Comparison of ENCODE assay signal across 1 cellular context in the genomic region with DNA sequence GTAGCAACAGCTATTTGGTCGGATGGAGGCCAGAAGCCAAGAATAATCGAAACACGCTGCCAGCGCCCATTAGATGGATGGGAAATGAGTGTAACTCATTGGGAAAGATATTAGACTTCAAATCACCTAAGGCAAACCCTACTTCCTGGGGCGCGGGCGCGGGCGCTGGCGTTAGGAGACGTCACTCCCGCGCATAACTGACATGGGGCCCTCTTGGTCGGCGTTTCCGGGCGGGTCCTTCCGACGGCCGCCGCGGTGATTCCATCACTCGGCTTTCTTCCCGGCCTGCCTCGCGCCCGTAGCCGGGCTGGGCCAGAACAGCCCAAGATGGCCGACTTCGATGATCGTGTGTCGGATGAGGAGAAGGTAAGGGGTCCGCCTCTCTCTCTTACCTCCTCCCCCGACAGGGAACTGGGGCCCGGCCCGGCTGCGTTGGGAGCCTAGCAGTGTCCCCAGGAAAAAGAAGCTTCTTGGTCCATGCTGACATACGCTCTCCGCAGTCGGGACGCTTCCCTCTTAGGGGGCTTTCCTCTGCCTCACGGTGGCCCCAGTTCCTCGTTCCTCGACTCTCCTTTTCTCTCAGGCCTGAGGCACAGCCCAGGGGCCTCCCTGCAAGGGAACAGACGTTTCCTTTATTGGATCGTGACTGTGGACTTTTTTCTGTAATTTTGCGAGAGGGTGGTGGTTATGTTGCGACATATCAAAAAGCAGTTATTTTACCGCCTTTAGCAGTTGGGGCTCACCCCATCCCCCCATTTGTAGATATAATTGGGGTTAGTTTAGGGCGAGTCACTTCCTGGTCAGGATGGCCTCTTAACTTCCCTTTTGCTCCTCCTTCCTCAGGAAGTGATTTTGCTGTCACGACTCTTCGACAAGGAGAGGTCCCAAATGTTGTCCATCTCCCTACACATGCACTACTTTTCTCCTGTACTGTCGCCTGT.
TF ChIP-seq lines count a peak whose summit lies in the region.

A gene (plus strand): TSS at position 315 of the 941 bp plus-strand sequence. CDS start 13 bp downstream, at position 328.

TF ChIP-seq in HEK293, 187 proteins besides CTCF, POLR2A, EP300 and RAD21 (continued from another document and continues in another):
- TF ChIP-seq EGR2 (tag by site-specific recombination; IDR thresholded peaks at IDR 0.05; ENCODE audit: low read depth) (0 out of 2 replicates have a peak, but pooled peaks have one; percentile 14), BCL11B (tag by site-specific recombination; IDR thresholded peaks at IDR 0.05; ENCODE audit: low read depth) (peak; percentile 48; the same call in 1 of the 2 replicates), ZNF184 (tag by site-specific recombination; IDR thresholded peaks at IDR 0.05) (peak; percentile 50; the same call in 1 of the 2 replicates), ZNF341 (tag by site-specific recombination; IDR thresholded peaks at IDR 0.05; ENCODE audit: low read depth) (peak; percentile 84), ZNF629 (tag by site-specific recombination; IDR thresholded peaks at IDR 0.05) (peak; percentile 99), ZNF366 (tag by site-specific recombination; conservative IDR thresholded peaks at IDR 0.05) (peak; percentile 23; the same call in 1 of the 2 replicates), ZBTB17 (tag by site-specific recombination; IDR thresholded peaks at IDR 0.05) (peak; percentile 99), ZNF16 (tag by site-specific recombination; IDR thresholded peaks at IDR 0.05; ENCODE audit: low read depth) (peak; percentile 24; the same call in 1 of the 2 replicates), ZEB2 (tag by site-specific recombination; IDR thresholded peaks at IDR 0.05) (peak; percentile 78; the same call in 1 of the 2 replicates), ZNF266 (tag by site-specific recombination; IDR thresholded peaks at IDR 0.05; ENCODE audit: low read depth) (no peak), ZIC2 (tag by site-specific recombination; IDR thresholded peaks at IDR 0.05) (no peak; the same call in 1 of the 2 replicates), ZFP37 (tag by site-specific recombination; IDR thresholded peaks at IDR 0.05) (peak; percentile 79; the same call in 1 of the 2 replicates), ZNF521 (tag by site-specific recombination; IDR thresholded peaks at IDR 0.05) (no peak), ZFP69B (tag by site-specific recombination; IDR thresholded peaks at IDR 0.05) (peak; percentile 49; the same call in 1 of the 2 replicates), KLF8 (tag by site-specific recombination; IDR thresholded peaks at IDR 0.05) (peak; percentile 51; the same call in 1 of the 2 replicates), ZNF596 (tag by site-specific recombination; IDR thresholded peaks at IDR 0.05) (no peak)
- TF ChIP-seq, protein P1, sequence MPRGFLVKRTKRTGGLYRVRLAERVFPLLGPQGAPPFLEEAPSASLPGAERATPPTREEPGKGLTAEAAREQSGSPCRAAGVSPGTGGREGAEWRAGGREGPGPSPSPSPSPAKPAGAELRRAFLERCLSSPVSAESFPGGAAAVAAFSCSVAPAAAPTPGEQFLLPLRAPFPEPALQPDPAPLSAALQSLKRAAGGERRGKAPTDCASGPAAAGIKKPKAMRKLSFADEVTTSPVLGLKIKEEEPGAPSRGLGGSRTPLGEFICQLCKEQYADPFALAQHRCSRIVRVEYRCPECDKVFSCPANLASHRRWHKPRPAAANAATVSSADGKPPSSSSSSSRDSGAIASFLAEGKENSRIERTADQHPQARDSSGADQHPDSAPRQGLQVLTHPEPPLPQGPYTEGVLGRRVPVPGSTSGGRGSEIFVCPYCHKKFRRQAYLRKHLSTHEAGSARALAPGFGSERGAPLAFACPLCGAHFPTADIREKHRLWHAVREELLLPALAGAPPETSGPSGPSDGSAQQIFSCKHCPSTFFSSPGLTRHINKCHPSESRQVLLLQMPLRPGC (tag by site-specific recombination; IDR thresholded peaks at IDR 0.05) = peak; percentile 83
- TF ChIP-seq, protein P2, sequence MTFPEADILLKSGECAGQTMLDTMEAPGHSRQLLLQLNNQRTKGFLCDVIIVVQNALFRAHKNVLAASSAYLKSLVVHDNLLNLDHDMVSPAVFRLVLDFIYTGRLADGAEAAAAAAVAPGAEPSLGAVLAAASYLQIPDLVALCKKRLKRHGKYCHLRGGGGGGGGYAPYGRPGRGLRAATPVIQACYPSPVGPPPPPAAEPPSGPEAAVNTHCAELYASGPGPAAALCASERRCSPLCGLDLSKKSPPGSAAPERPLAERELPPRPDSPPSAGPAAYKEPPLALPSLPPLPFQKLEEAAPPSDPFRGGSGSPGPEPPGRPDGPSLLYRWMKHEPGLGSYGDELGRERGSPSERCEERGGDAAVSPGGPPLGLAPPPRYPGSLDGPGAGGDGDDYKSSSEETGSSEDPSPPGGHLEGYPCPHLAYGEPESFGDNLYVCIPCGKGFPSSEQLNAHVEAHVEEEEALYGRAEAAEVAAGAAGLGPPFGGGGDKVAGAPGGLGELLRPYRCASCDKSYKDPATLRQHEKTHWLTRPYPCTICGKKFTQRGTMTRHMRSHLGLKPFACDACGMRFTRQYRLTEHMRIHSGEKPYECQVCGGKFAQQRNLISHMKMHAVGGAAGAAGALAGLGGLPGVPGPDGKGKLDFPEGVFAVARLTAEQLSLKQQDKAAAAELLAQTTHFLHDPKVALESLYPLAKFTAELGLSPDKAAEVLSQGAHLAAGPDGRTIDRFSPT (tag by site-specific recombination; IDR thresholded peaks at IDR 0.05) = no peak; the same call in none of the 2 replicates
- TF ChIP-seq, protein P3, sequence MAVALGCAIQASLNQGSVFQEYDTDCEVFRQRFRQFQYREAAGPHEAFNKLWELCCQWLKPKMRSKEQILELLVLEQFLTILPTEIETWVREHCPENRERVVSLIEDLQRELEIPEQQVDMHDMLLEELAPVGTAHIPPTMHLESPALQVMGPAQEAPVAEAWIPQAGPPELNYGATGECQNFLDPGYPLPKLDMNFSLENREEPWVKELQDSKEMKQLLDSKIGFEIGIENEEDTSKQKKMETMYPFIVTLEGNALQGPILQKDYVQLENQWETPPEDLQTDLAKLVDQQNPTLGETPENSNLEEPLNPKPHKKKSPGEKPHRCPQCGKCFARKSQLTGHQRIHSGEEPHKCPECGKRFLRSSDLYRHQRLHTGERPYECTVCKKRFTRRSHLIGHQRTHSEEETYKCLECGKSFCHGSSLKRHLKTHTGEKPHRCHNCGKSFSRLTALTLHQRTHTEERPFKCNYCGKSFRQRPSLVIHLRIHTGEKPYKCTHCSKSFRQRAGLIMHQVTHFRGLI (tag by site-specific recombination; IDR thresholded peaks at IDR 0.05) = peak; percentile 84
- TF ChIP-seq, protein P4, sequence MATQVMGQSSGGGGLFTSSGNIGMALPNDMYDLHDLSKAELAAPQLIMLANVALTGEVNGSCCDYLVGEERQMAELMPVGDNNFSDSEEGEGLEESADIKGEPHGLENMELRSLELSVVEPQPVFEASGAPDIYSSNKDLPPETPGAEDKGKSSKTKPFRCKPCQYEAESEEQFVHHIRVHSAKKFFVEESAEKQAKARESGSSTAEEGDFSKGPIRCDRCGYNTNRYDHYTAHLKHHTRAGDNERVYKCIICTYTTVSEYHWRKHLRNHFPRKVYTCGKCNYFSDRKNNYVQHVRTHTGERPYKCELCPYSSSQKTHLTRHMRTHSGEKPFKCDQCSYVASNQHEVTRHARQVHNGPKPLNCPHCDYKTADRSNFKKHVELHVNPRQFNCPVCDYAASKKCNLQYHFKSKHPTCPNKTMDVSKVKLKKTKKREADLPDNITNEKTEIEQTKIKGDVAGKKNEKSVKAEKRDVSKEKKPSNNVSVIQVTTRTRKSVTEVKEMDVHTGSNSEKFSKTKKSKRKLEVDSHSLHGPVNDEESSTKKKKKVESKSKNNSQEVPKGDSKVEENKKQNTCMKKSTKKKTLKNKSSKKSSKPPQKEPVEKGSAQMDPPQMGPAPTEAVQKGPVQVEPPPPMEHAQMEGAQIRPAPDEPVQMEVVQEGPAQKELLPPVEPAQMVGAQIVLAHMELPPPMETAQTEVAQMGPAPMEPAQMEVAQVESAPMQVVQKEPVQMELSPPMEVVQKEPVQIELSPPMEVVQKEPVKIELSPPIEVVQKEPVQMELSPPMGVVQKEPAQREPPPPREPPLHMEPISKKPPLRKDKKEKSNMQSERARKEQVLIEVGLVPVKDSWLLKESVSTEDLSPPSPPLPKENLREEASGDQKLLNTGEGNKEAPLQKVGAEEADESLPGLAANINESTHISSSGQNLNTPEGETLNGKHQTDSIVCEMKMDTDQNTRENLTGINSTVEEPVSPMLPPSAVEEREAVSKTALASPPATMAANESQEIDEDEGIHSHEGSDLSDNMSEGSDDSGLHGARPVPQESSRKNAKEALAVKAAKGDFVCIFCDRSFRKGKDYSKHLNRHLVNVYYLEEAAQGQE (tag by site-specific recombination; IDR thresholded peaks at IDR 0.05) = peak; percentile 43; the same call in 1 of the 2 replicates
- TF ChIP-seq, protein P5, sequence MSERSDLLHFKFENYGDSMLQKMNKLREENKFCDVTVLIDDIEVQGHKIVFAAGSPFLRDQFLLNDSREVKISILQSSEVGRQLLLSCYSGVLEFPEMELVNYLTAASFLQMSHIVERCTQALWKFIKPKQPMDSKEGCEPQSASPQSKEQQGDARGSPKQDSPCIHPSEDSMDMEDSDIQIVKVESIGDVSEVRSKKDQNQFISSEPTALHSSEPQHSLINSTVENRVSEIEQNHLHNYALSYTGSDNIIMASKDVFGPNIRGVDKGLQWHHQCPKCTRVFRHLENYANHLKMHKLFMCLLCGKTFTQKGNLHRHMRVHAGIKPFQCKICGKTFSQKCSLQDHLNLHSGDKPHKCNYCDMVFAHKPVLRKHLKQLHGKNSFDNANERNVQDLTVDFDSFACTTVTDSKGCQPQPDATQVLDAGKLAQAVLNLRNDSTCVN (tag by site-specific recombination; optimal IDR thresholded peaks at IDR 0.05) = peak; percentile 89
- TF ChIP-seq, protein P6, sequence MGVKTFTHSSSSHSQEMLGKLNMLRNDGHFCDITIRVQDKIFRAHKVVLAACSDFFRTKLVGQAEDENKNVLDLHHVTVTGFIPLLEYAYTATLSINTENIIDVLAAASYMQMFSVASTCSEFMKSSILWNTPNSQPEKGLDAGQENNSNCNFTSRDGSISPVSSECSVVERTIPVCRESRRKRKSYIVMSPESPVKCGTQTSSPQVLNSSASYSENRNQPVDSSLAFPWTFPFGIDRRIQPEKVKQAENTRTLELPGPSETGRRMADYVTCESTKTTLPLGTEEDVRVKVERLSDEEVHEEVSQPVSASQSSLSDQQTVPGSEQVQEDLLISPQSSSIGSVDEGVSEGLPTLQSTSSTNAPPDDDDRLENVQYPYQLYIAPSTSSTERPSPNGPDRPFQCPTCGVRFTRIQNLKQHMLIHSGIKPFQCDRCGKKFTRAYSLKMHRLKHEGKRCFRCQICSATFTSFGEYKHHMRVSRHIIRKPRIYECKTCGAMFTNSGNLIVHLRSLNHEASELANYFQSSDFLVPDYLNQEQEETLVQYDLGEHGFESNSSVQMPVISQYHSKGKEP (tag by site-specific recombination; IDR thresholded peaks at IDR 0.05) = no peak
- TF ChIP-seq, protein P7, sequence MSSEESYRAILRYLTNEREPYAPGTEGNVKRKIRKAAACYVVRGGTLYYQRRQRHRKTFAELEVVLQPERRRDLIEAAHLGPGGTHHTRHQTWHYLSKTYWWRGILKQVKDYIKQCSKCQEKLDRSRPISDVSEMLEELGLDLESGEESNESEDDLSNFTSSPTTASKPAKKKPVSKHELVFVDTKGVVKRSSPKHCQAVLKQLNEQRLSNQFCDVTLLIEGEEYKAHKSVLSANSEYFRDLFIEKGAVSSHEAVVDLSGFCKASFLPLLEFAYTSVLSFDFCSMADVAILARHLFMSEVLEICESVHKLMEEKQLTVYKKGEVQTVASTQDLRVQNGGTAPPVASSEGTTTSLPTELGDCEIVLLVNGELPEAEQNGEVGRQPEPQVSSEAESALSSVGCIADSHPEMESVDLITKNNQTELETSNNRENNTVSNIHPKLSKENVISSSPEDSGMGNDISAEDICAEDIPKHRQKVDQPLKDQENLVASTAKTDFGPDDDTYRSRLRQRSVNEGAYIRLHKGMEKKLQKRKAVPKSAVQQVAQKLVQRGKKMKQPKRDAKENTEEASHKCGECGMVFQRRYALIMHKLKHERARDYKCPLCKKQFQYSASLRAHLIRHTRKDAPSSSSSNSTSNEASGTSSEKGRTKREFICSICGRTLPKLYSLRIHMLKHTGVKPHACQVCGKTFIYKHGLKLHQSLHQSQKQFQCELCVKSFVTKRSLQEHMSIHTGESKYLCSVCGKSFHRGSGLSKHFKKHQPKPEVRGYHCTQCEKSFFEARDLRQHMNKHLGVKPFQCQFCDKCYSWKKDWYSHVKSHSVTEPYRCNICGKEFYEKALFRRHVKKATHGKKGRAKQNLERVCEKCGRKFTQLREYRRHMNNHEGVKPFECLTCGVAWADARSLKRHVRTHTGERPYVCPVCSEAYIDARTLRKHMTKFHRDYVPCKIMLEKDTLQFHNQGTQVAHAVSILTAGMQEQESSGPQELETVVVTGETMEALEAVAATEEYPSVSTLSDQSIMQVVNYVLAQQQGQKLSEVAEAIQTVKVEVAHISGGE (tag by site-specific recombination; conservative IDR thresholded peaks at IDR 0.05; ENCODE audit: low read depth) = peak; percentile 76
- TF ChIP-seq, protein P8, sequence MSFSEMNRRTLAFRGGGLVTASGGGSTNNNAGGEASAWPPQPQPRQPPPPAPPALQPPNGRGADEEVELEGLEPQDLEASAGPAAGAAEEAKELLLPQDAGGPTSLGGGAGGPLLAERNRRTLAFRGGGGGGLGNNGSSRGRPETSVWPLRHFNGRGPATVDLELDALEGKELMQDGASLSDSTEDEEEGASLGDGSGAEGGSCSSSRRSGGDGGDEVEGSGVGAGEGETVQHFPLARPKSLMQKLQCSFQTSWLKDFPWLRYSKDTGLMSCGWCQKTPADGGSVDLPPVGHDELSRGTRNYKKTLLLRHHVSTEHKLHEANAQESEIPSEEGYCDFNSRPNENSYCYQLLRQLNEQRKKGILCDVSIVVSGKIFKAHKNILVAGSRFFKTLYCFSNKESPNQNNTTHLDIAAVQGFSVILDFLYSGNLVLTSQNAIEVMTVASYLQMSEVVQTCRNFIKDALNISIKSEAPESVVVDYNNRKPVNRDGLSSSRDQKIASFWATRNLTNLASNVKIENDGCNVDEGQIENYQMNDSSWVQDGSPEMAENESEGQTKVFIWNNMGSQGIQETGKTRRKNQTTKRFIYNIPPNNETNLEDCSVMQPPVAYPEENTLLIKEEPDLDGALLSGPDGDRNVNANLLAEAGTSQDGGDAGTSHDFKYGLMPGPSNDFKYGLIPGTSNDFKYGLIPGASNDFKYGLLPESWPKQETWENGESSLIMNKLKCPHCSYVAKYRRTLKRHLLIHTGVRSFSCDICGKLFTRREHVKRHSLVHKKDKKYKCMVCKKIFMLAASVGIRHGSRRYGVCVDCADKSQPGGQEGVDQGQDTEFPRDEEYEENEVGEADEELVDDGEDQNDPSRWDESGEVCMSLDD (tag by site-specific recombination; IDR thresholded peaks at IDR 0.05) = peak; percentile 69
- TF ChIP-seq, protein P9, sequence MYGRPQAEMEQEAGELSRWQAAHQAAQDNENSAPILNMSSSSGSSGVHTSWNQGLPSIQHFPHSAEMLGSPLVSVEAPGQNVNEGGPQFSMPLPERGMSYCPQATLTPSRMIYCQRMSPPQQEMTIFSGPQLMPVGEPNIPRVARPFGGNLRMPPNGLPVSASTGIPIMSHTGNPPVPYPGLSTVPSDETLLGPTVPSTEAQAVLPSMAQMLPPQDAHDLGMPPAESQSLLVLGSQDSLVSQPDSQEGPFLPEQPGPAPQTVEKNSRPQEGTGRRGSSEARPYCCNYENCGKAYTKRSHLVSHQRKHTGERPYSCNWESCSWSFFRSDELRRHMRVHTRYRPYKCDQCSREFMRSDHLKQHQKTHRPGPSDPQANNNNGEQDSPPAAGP (tag by site-specific recombination; IDR thresholded peaks at IDR 0.05) = peak; percentile 19; the same call in 1 of the 2 replicates
